In genomic region chr17:43591750-43592562, GRCh38 we compare ENCODE assay signal across 9 cellular contexts. TPM values are rescaled to one million over a fixed set of nuclear protein-coding genes. Genes with fewer than 3 reads are reported as not detected.
DNase-seq lines count a peak whose midpoint lies in the region; ATAC-seq, FAIRE-seq and TF ChIP-seq lines count a peak whose summit lies in the region.
"Had no signal": no experiment of that assay in that cellular context is flagged by ENCODE, and none has a peak within 500 bp of the region (broad histone marks: within the 10 kb centered on the region; RNA-seq: fewer than 3 reads in every experiment).

No MANE protein-coding gene starts in this region.

- in situ Hi-C loops in brain microvascular endothelial cell (cut with HindIII; ENCODE audit: low pct_ligation_motif_present, low sequenced_read_pairs), result no loop called here

- no peak for DNase-seq in GM23338 (ENCODE audit: low spot score)
- DNase-seq in brain microvascular endothelial cell, result peak; percentile 76
- DNase-seq in keratinocyte (ENCODE audit: low read depth, low spot score), result peak; percentile 35
- no peak for DNase-seq in small intestine
- DNase-seq in KG1 (lab: John Stamatoyannopoulos, UW), result no peak
- no peak for DNase-seq in NCI-H1930 (lab: John Stamatoyannopoulos, UW)
- DNase-seq in prostate gland (ENCODE audit: low spot score), result no peak
- DNase-seq: SW 1271 had no signal

- no peaks in the 10 kb centered on the region for H3K9me1 ChIP-seq in keratinocyte (ENCODE audit: control insufficient read depth, extremely low read depth, insufficient read depth, low read length)

- ATAC-seq in GM23338, result peak; percentile 55

- H2AFZ ChIP-seq in GM23338 (peak overlapping the region; percentile 90), keratinocyte (ENCODE audit: control insufficient read depth, low read length) (peak overlapping the region; percentile 94)

- H3K9me2 ChIP-seq in GM23338 (ENCODE audit: insufficient read depth), result no peaks in the 10 kb centered on the region

- dilution Hi-C loops in keratinocyte (cut with MboI; ENCODE audit: extremely low pct_ligation_motif_present, low sequenced_read_pairs), result no loop called here

- peaks cover 15% of the 10 kb centered on the region for H3K27me3 Mint-ChIP-seq in GM23338 (ENCODE audit: insufficient read depth, low read depth, poor library complexity)

- intact Hi-C loops in prostate gland (cut with DNase I), result no loop called here

- no peak overlapping the region for H3K27ac Mint-ChIP-seq in GM23338

- H3K4me3 ChIP-seq in GM23338 (no peak overlapping the region), brain microvascular endothelial cell (ENCODE audit: low read depth, low read length) (no peak overlapping the region), keratinocyte (ENCODE audit: control insufficient read depth in 2 of 3, extremely low read depth in 1 of 3, insufficient read depth in 2 of 3, low read depth in 1 of 3, low read length in 3 of 3) (peak overlapping the region in 2 of 3 experiments; percentile 38 to 44), skeletal muscle satellite cell (ENCODE audit: low read length) (peak overlapping the region; percentile 40), small intestine (ENCODE audit: low read depth in 1 of 2, low read length in 2 of 2) (no peak overlapping the region), prostate gland (no peak overlapping the region)

- H3K9me3 ChIP-seq in keratinocyte (ENCODE audit: control insufficient read depth, low read depth, low read length), result no peaks in the 10 kb centered on the region
- H3K9me3 ChIP-seq in skeletal muscle satellite cell (replicated peaks; ENCODE audit: low read length), result no peaks in the 10 kb centered on the region
- no peaks in the 10 kb centered on the region for H3K9me3 ChIP-seq in small intestine (ENCODE audit: control insufficient read depth, low read depth)
- H3K9me3 ChIP-seq in prostate gland, result no peaks in the 10 kb centered on the region

- H3K4me1 ChIP-seq in GM23338 (ENCODE audit: insufficient read depth) (peaks cover 5% of the 10 kb centered on the region), keratinocyte (ENCODE audit: control insufficient read depth, extremely low read depth, insufficient read depth, low read length) (peaks cover 35% of the 10 kb centered on the region), skeletal muscle satellite cell (ENCODE audit: control insufficient read depth, insufficient read depth, low read length) (peaks cover 24% of the 10 kb centered on the region), small intestine (ENCODE audit: control insufficient read depth in 2 of 2, insufficient read depth in 1 of 2, low read depth in 1 of 2, low read length in 1 of 2) (no peaks in the 10 kb centered on the region), prostate gland (replicated peaks) (no peaks in the 10 kb centered on the region)

- no peak for TF ChIP-seq POLR2A in prostate gland (IDR thresholded peaks at IDR 0.05)

- H3K36me3 Mint-ChIP-seq in GM23338 (ENCODE audit: low read depth), result no peaks in the 10 kb centered on the region

- H3K27me3 ChIP-seq in GM23338 (ENCODE audit: insufficient read depth) (no peaks in the 10 kb centered on the region), brain microvascular endothelial cell (replicated peaks) (no peaks in the 10 kb centered on the region), keratinocyte (ENCODE audit: control insufficient read depth, extremely low read depth, insufficient read depth, low read length) (no peaks in the 10 kb centered on the region), skeletal muscle satellite cell (ENCODE audit: control insufficient read depth, insufficient read depth, low read length) (peaks cover 6% of the 10 kb centered on the region), small intestine (ENCODE audit: control insufficient read depth in 2 of 2, insufficient read depth in 2 of 2, low read length in 2 of 2) (no peaks in the 10 kb centered on the region), prostate gland (replicated peaks; ENCODE audit: insufficient read depth) (no peaks in the 10 kb centered on the region)

- H3K9ac ChIP-seq in keratinocyte (ENCODE audit: control insufficient read depth, extremely low read depth, insufficient read depth, low read length) (peak overlapping the region; percentile 79), skeletal muscle satellite cell (ENCODE audit: low read depth, low read length) (peak overlapping the region; percentile 75)

- H3K4me3 Mint-ChIP-seq in GM23338, result no peak overlapping the region

- H4K20me1 ChIP-seq in GM23338 (replicated peaks; ENCODE audit: insufficient read depth), result no peaks in the 10 kb centered on the region
- no peaks in the 10 kb centered on the region for H4K20me1 ChIP-seq in keratinocyte (ENCODE audit: control insufficient read depth, extremely low read depth, insufficient read depth, low read length)

- WGBS in small intestine, 3 donors, result 57 to 90% (median 81%) methylated on average over 31 of the region's 31 CpGs
- 35% methylated on average over 31 of the region's 31 CpGs for WGBS in prostate gland

- H3K4me1 Mint-ChIP-seq in GM23338, result peaks cover 17% of the 10 kb centered on the region

- FAIRE-seq in keratinocyte (lab: Jason Lieb, UNC) (peak; percentile 87), small intestine (lab: Jason Lieb, UNC) (no peak)

- H3K79me2 ChIP-seq in GM23338 (replicated peaks; ENCODE audit: insufficient read depth) (no peaks in the 10 kb centered on the region), keratinocyte (ENCODE audit: control insufficient read depth, insufficient read depth, low read length) (no peaks in the 10 kb centered on the region)

- H3K36me3 ChIP-seq in GM23338 (ENCODE audit: insufficient read depth) (no peaks in the 10 kb centered on the region), brain microvascular endothelial cell (replicated peaks) (no peaks in the 10 kb centered on the region), keratinocyte (ENCODE audit: control insufficient read depth in 2 of 2, extremely low read depth in 1 of 2, insufficient read depth in 2 of 2, low read length in 2 of 2) (no peaks in the 10 kb centered on the region), skeletal muscle satellite cell (ENCODE audit: insufficient read depth, low read length) (no peaks in the 10 kb centered on the region), small intestine (ENCODE audit: control insufficient read depth in 2 of 2, insufficient read depth in 2 of 2, low read length in 2 of 2) (no peaks in the 10 kb centered on the region), prostate gland (no peaks in the 10 kb centered on the region)

- H3K9me3 Mint-ChIP-seq in GM23338, result no peaks in the 10 kb centered on the region; the same call in 1 of the 3 replicates

- H3F3A ChIP-seq in GM23338 (replicated peaks; ENCODE audit: low read depth), result 0 out of 2 replicates have a peak, but pooled peaks cover 6% of the 10 kb centered on the region

- TF ChIP-seq CTCF in GM23338 (conservative IDR thresholded peaks at IDR 0.05; ENCODE audit: low read depth in 2 of 2) (no peak), brain microvascular endothelial cell (IDR thresholded peaks at IDR 0.05; ENCODE audit: low read depth, low read length, missing control alignments) (peak; percentile 27), keratinocyte (optimal IDR thresholded peaks at IDR 0.05 in 1 of 3, IDR thresholded peaks at IDR 0.05 in 1 of 3, conservative IDR thresholded peaks at IDR 0.05 in 1 of 3; ENCODE audit: extremely low read depth in 1 of 3, insufficient read depth in 2 of 3, low read length in 3 of 3) (no peak), prostate gland (IDR thresholded peaks at IDR 0.05) (no peak)

- H3K27ac ChIP-seq in GM23338 (ENCODE audit: low read depth) (peak overlapping the region; percentile 45), brain microvascular endothelial cell (peak overlapping the region; percentile 76), keratinocyte (ENCODE audit: control insufficient read depth, insufficient read depth, low read length) (peak overlapping the region; percentile 90), small intestine (ENCODE audit: low read depth in 1 of 2, low read length in 1 of 2) (peak overlapping the region in 1 of 2 donors; percentile 81), prostate gland (peak overlapping the region in 1 of 2 donors; percentile 36)

- no peak overlapping the region for H3K4me2 ChIP-seq in GM23338
- H3K4me2 ChIP-seq in keratinocyte (ENCODE audit: control insufficient read depth, extremely low read depth, insufficient read depth, low read depth, low read length), result peak overlapping the region; percentile 78
- peak overlapping the region; percentile 72 for H3K4me2 ChIP-seq in skeletal muscle satellite cell (ENCODE audit: low read length)

TF ChIP-seq in GM23338, 12 proteins besides CTCF, POLR2A, EP300 and RAD21 (continues in another document):
- no peak for TF ChIP-seq JUNB (IDR thresholded peaks at IDR 0.05; ENCODE audit: unreplicated experiment)
- no peak for TF ChIP-seq STAT1 (IDR thresholded peaks at IDR 0.05; ENCODE audit: unreplicated experiment)
- TF ChIP-seq ETS1 (IDR thresholded peaks at IDR 0.05), result no peak
- TF ChIP-seq POLR2AphosphoS5 (IDR thresholded peaks at IDR 0.05; ENCODE audit: low read depth), result no peak
- no peak for TF ChIP-seq NANOG (IDR thresholded peaks at IDR 0.05; ENCODE audit: borderline replicate concordance)
- no peak for TF ChIP-seq EZH2 (IDR thresholded peaks at IDR 0.05; ENCODE audit: low read depth, unreplicated experiment)
- no peak for TF ChIP-seq ZNF331 (CRISPR knock-in tag; IDR thresholded peaks at IDR 0.05; ENCODE audit: low read depth)

RNA-seq across cellular contexts. Expression of gene ETV4, which starts 45.8 kb away (rescaled TPM):
- total RNA-seq in GM23338 (2014; rRNA removed; shearing (Covaris generic)), result 126 and 149 TPM in 2 replicates
- 93.1 and 97.2 TPM in 2 replicates for polyA plus RNA-seq in GM23338 (2016; fragmentation: Nextera tagmentation; extraction: Ambion mirVana)
- 20.9 to 49.7 TPM (median 33.6 TPM) in 3 replicates for polyA plus RNA-seq in keratinocyte
- 12.1 TPM for polyA plus RNA-seq in keratinocyte (2011; ENCODE audit: low read depth)
- 20.1 and 31.5 TPM in 2 replicates for polyA plus RNA-seq in keratinocyte (2011; cell fraction: cytosol; rRNA removed)
- 31.1 and 41.0 TPM in 2 replicates for polyA plus RNA-seq in keratinocyte (2011; cell fraction: nucleus; rRNA removed)
- polyA plus RNA-seq in keratinocyte (2012; ENCODE audit: low replicate concordance), result 25.3 and 57.1 TPM in 2 replicates
- polyA minus RNA-seq in keratinocyte, result 23.2 to 57.2 TPM (median 36.7 TPM) in 3 replicates
- 34.0 TPM for polyA minus RNA-seq in keratinocyte (2011; cell fraction: cytosol; rRNA and poly(A)+ RNA removed)
- polyA minus RNA-seq in keratinocyte (2011; cell fraction: nucleus; rRNA and poly(A)+ RNA removed), result 13.2 TPM in 2 replicates
- total RNA-seq in skeletal muscle satellite cell (2012; rRNA removed), result 9.6 and 15.9 TPM in 2 replicates
- polyA plus RNA-seq in small intestine, result 1 to 10 TPM; 1.3 to 6.9 (median 2.2) TPM
- 1 to 10 TPM; 2.9 to 4.0 TPM for total RNA-seq in prostate gland

Comparison
In these comparisons a context has a peak if more than half of its experiments do, and no peak if none do; other contexts are left out.
1. DNase-seq: peak in brain microvascular endothelial cell (single experiment) and keratinocyte (single experiment); none in GM23338 (single experiment), small intestine (single experiment), KG1 (single experiment), NCI-H1930 (0 of 2) and prostate gland (single experiment).
2. H3K4me3 ChIP-seq: peak in keratinocyte (2 of 3) and skeletal muscle satellite cell (single experiment); none in GM23338 (single experiment), brain microvascular endothelial cell (single experiment), small intestine (0 of 2) and prostate gland (0 of 2).